Comparison of ENCODE assay signal across 6 cellular contexts in the genomic region with DNA sequence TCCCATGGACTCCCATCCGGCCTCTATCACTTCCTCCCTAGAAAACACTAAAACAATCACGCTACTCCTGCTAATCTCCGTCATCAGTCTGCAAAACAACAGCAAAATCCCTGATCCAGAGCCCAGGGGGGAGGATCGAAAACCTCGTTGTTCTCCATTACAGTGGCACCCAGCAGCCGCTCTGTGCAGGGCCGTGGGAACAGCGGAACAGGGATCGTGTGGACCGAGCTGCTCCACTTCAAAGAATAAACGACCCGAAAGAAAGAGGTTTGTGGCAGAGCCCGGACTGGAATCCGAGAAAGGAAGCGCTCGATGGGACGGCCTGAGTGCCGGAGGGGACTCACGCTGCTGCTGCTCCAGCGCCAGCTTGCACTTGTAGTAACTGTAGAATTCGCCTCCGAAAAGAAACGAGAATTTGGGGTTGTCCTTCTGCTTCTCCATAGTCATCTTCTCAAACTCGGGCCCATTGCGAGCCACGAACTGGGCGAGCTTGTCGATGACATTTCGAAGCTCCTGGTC. TPM values are rescaled to one million over a fixed set of nuclear protein-coding genes. Genes with fewer than 3 reads are reported as not detected.
DNase-seq lines count a peak whose midpoint lies in the region; ATAC-seq, FAIRE-seq and TF ChIP-seq lines count a peak whose summit lies in the region.

No MANE protein-coding gene starts in this region.

- peaks cover 52% of the 10 kb centered on the region for H4K20me1 ChIP-seq in astrocyte (ENCODE audit: insufficient read depth, low read length)

- TF ChIP-seq CTCF in astrocyte (IDR thresholded peaks at IDR 0.05; ENCODE audit: insufficient read depth, low read depth, low read length): no peak

- DNase-seq in AG08395 (ENCODE audit: low spot score): peak; percentile 11
- DNase-seq in astrocyte (ENCODE audit: low read depth): no peak
- no peak for DNase-seq in naive thymus-derived CD4-positive, alpha-beta T cell
- no peak for DNase-seq in SW 1271 (lab: John Stamatoyannopoulos, UW)
- DNase-seq in NCI-H446 treated with DMSO at 0.1 percent for 48 hours (lab: John Stamatoyannopoulos, UW): no peak

- H3K9me3 Mint-ChIP-seq in astrocyte (ENCODE audit: unreplicated experiment): peaks cover 6% of the 10 kb centered on the region
- H3K9me3 Mint-ChIP-seq in naive thymus-derived CD4-positive, alpha-beta T cell: no peaks in the 10 kb centered on the region

- H3K27ac ChIP-seq in astrocyte (ENCODE audit: low read depth, low read length): peak overlapping the region; percentile 85
- H3K27ac ChIP-seq in naive thymus-derived CD4-positive, alpha-beta T cell (ENCODE audit: low read depth, low read length): peak overlapping the region; percentile 91

- H3K9ac ChIP-seq in astrocyte (ENCODE audit: low read length): peak overlapping the region; percentile 95

- intact Hi-C loops in naive thymus-derived CD4-positive, alpha-beta T cell (cut with micrococcal nuclease): loop anchor here (1.0 to 5.0 kb wide), 10 partner anchors 25 to 686 kb away; partner anchors contain the start of genes C19orf44 (in 2 of the 2), CALR3 (in 2 of the 2), MED26 (in 2 of the 2) and SLC35E1 (in 2 of the 2)

- H3K4me1 Mint-ChIP-seq in astrocyte (ENCODE audit: low read depth, unreplicated experiment): peaks cover 16% of the 10 kb centered on the region
- H3K4me1 Mint-ChIP-seq in naive thymus-derived CD4-positive, alpha-beta T cell: peaks cover 48 to 71% (median 57%) of the 10 kb centered on the region in 7 donors

- no peaks in the 10 kb centered on the region for H3K27me3 Mint-ChIP-seq in astrocyte (ENCODE audit: low read depth, unreplicated experiment)
- no peaks in the 10 kb centered on the region for H3K27me3 Mint-ChIP-seq in naive thymus-derived CD4-positive, alpha-beta T cell

- peak overlapping the region; percentile 97 for H3K4me2 ChIP-seq in astrocyte (ENCODE audit: low read length)

- ATAC-seq in HG02759 (IDR thresholded peaks at IDR 0.05; ENCODE audit: unreplicated experiment): peak; percentile 2
- ATAC-seq in naive thymus-derived CD4-positive, alpha-beta T cell: peak; percentile 1

- peak overlapping the region; percentile 68 for H2AFZ ChIP-seq in astrocyte (ENCODE audit: low read depth, low read length)

- H3K79me2 ChIP-seq in astrocyte (ENCODE audit: insufficient read depth, low read length): peaks cover 78% of the 10 kb centered on the region

- H3K4me3 Mint-ChIP-seq in astrocyte (ENCODE audit: unreplicated experiment): peak overlapping the region; percentile 93
- peak overlapping the region; percentile 82 to 95 (median 92) for H3K4me3 Mint-ChIP-seq in naive thymus-derived CD4-positive, alpha-beta T cell

- POLR2A ChIA-PET in naive thymus-derived CD4-positive, alpha-beta T cell (lab: Charles Lee): interaction anchor here (0.6 to 3.8 kb wide), 6 partner anchors 26 to 88 kb away, joined by 3 to 27 read pairs (median 4); partner anchors contain the start of genes MED26 and SLC35E1

- peaks cover 13% of the 10 kb centered on the region for H3K4me1 ChIP-seq in astrocyte (ENCODE audit: insufficient read depth, low read length)
- peaks cover 25 to 39% of the 10 kb centered on the region in 2 donors for H3K4me1 ChIP-seq in naive thymus-derived CD4-positive, alpha-beta T cell (ENCODE audit: control insufficient read depth in 2 of 2, insufficient read depth in 2 of 2, low read length in 2 of 2)

- H3K27ac Mint-ChIP-seq in astrocyte (ENCODE audit: unreplicated experiment): peak overlapping the region; percentile 73
- H3K27ac Mint-ChIP-seq in naive thymus-derived CD4-positive, alpha-beta T cell: peak overlapping the region; percentile 54 to 95 (median 84)

- H3K9me3 ChIP-seq in astrocyte (ENCODE audit: insufficient read depth, low read depth, low read length): no peaks in the 10 kb centered on the region
- H3K9me3 ChIP-seq in naive thymus-derived CD4-positive, alpha-beta T cell (ENCODE audit: control insufficient read depth in 2 of 3, low read length in 3 of 3): no peaks in the 10 kb centered on the region

- no peaks in the 10 kb centered on the region for H3K27me3 ChIP-seq in astrocyte (ENCODE audit: insufficient read depth, low read length)
- no peaks in the 10 kb centered on the region for H3K27me3 ChIP-seq in naive thymus-derived CD4-positive, alpha-beta T cell (ENCODE audit: control insufficient read depth in 2 of 2, insufficient read depth in 2 of 2, low read length in 2 of 2)

- no peak for FAIRE-seq in astrocyte (lab: Jason Lieb, UNC)

- CTCF ChIA-PET in naive thymus-derived CD4-positive, alpha-beta T cell (lab: Charles Lee): no interaction called here

- H3K36me3 ChIP-seq in astrocyte (ENCODE audit: insufficient read depth, low read length): no peaks in the 10 kb centered on the region
- peaks cover 0 to 36% (median 4%) of the 10 kb centered on the region in 3 experiments for H3K36me3 ChIP-seq in naive thymus-derived CD4-positive, alpha-beta T cell (ENCODE audit: control insufficient read depth in 2 of 3, insufficient read depth in 3 of 3, low read length in 3 of 3)

- peak overlapping the region; percentile 95 for H3K4me3 ChIP-seq in astrocyte (ENCODE audit: insufficient read depth, low read depth, low read length)
- peak overlapping the region; percentile 90 for H3K4me3 ChIP-seq in naive thymus-derived CD4-positive, alpha-beta T cell (ENCODE audit: low read length)

- peaks cover 23% of the 10 kb centered on the region for H3K36me3 Mint-ChIP-seq in astrocyte (ENCODE audit: low read depth, unreplicated experiment)
- H3K36me3 Mint-ChIP-seq in naive thymus-derived CD4-positive, alpha-beta T cell: peaks cover 0 to 34% (median 8%) of the 10 kb centered on the region in 5 donors

RNA-seq across cellular contexts. Expression of gene CHERP, which starts 0.7 kb away (rescaled TPM):
- total RNA-seq in astrocyte: 41.5 and 45.3 TPM in 2 replicates
- total RNA-seq in naive thymus-derived CD4-positive, alpha-beta T cell: 10 to 100 TPM; 53.8 to 80.7 (median 62.7) TPM
- 10 to 100 TPM; 10.4 to 24.3 TPM for polyA plus RNA-seq in naive thymus-derived CD4-positive, alpha-beta T cell

RNA-seq across cellular contexts. Expression of gene SLC35E1, which starts 30.6 kb away (rescaled TPM):
- total RNA-seq in astrocyte: 63.1 and 66.2 TPM in 2 replicates
- 10 to 100 TPM; 33.0 to 67.3 (median 58.7) TPM for total RNA-seq in naive thymus-derived CD4-positive, alpha-beta T cell
- polyA plus RNA-seq in naive thymus-derived CD4-positive, alpha-beta T cell: 10 to 100 TPM; 13.3 to 25.0 TPM

RNA-seq across cellular contexts. Expression of gene C19orf44, which starts 45.4 kb away (rescaled TPM):
- 4.4 and 5.0 TPM in 2 replicates for total RNA-seq in astrocyte
- total RNA-seq in naive thymus-derived CD4-positive, alpha-beta T cell: 1 to 10 TPM; 1.5 to 6.0 (median 3.4) TPM
- polyA plus RNA-seq in naive thymus-derived CD4-positive, alpha-beta T cell: 1 to 10 TPM; 1.3 to 2.1 TPM

RNA-seq across cellular contexts. Expression of gene CALR3, which starts 45.6 kb away (rescaled TPM):
- not detected in 2 replicates for total RNA-seq in astrocyte
- not detected for total RNA-seq in naive thymus-derived CD4-positive, alpha-beta T cell
- polyA plus RNA-seq in naive thymus-derived CD4-positive, alpha-beta T cell: not detected
